Comparison of ENCODE assay signal across 11 cellular contexts in the genomic region with DNA sequence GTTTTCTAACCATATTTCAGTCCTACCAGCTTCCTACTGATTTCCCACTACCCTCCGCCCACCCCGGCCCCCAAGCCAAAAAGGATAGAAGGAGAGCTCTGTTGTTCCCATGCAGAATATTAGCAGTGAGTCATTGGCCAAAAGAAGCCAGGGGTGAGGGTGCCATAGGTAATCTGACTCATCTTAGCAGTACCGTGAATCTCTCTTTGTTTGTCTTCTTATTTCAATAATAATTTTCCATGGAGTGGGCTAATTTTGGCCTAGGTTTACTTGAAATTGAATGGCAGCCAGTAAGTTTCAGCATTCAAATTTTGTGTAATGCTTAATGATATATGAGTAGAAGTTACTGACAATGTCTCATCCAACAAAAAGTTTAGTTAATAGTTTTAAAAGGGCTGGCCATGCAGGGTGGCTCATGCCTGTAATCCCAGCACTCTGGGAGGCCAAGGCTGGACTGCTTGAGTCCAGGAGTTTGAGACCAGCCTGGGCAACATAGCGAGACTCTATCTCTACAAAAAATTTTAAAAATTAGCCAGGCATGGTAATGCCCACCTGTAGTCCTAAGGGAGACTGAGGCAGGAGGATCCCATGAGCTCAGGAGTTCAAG.
A peak's percentile ranks its signal among the peaks of the same experiment; 100 is the strongest.
DNase-seq lines count a peak whose midpoint lies in the region; ATAC-seq and TF ChIP-seq lines count a peak whose summit lies in the region.
"Had no signal": no experiment of that assay in that cellular context is flagged by ENCODE, and none has a peak within 500 bp of the region (broad histone marks: within the 10 kb centered on the region; RNA-seq: fewer than 3 reads in every experiment).

No MANE protein-coding gene starts in this region.

- H3K4me3 Mint-ChIP-seq in progenitor cell of endocrine pancreas (ENCODE audit: low read depth) = no peak overlapping the region
- H3K4me3 Mint-ChIP-seq: activated naive CD4-positive, alpha-beta T cell treated with anti-CD3 and anti-CD28 coated beads, Interleukin-2, amount 50 U/mL, for 24 hours had no signal

- DNase-seq in HCEC 1CT = peak; percentile 68
- no peak for DNase-seq in RWPE2 (ENCODE audit: low spot score)
- DNase-seq in fibroblast of gingiva (ENCODE audit: low read depth) = peak; percentile 76
- DNase-seq in renal cortical epithelial cell (ENCODE audit: low read depth) = peak; percentile 61
- DNase-seq in progenitor cell of endocrine pancreas (ENCODE audit: low spot score, unreplicated experiment) = no peak
- no peak for DNase-seq in substantia nigra (lab: John Stamatoyannopoulos, UW)
- DNase-seq: NCI-H1930, OCI-M1 had no signal

- peaks cover 5% of the 10 kb centered on the region for H3K36me3 Mint-ChIP-seq in progenitor cell of endocrine pancreas (ENCODE audit: insufficient read depth)

- ATAC-seq in RWPE2 (ENCODE audit: low read depth) (peak; percentile 92), HG03342 (IDR thresholded peaks at IDR 0.05; ENCODE audit: unreplicated experiment) (no peak), HG03460 (IDR thresholded peaks at IDR 0.05; ENCODE audit: unreplicated experiment) (no peak)

- H3K36me3 ChIP-seq in RWPE2 (ENCODE audit: low read depth) = peaks cover 34% of the 10 kb centered on the region

- peaks cover 34% of the 10 kb centered on the region for H3K4me1 ChIP-seq in RWPE2 (ENCODE audit: insufficient read depth, poor library complexity, severe bottlenecking)

- no peaks in the 10 kb centered on the region for H3K27me3 ChIP-seq in RWPE2 (ENCODE audit: insufficient read depth, poor library complexity, severe bottlenecking)

- TF ChIP-seq CTCF in RWPE2 (IDR thresholded peaks at IDR 0.05; ENCODE audit: poor library complexity, severe bottlenecking) (no peak), progenitor cell of endocrine pancreas (IDR thresholded peaks at IDR 0.05; ENCODE audit: unreplicated experiment) (no peak)

- H3K27me3 Mint-ChIP-seq in progenitor cell of endocrine pancreas = no peaks in the 10 kb centered on the region
- H3K27me3 Mint-ChIP-seq: activated naive CD4-positive, alpha-beta T cell treated with anti-CD3 and anti-CD28 coated beads, Interleukin-2, amount 50 U/mL, for 24 hours had no signal

- H3K27ac ChIP-seq in RWPE2 (ENCODE audit: poor library complexity, severe bottlenecking) = peak overlapping the region; percentile 62
- H3K27ac ChIP-seq in substantia nigra (ENCODE audit: low read depth, low read length, poor library complexity, severe bottlenecking) = no peak overlapping the region

- H3K4me1 Mint-ChIP-seq in progenitor cell of endocrine pancreas (ENCODE audit: low read depth) = peaks cover 3% of the 10 kb centered on the region
- H3K4me1 Mint-ChIP-seq: activated naive CD4-positive, alpha-beta T cell treated with anti-CD3 and anti-CD28 coated beads, Interleukin-2, amount 50 U/mL, for 24 hours had no signal

- H3K4me3 ChIP-seq in RWPE2 (ENCODE audit: severe bottlenecking) = no peak overlapping the region

- H3K9me3 Mint-ChIP-seq in progenitor cell of endocrine pancreas (ENCODE audit: low read depth) = no peaks in the 10 kb centered on the region
- H3K9me3 Mint-ChIP-seq: activated naive CD4-positive, alpha-beta T cell treated with anti-CD3 and anti-CD28 coated beads, Interleukin-2, amount 50 U/mL, for 24 hours had no signal

- H3K9me3 ChIP-seq in RWPE2 (ENCODE audit: severe bottlenecking) = no peaks in the 10 kb centered on the region

- H3K27ac Mint-ChIP-seq in progenitor cell of endocrine pancreas = no peak overlapping the region
- H3K27ac Mint-ChIP-seq: activated naive CD4-positive, alpha-beta T cell treated with anti-CD3 and anti-CD28 coated beads, Interleukin-2, amount 50 U/mL, for 24 hours had no signal

Comparison
In these comparisons a context has a peak if more than half of its experiments do, and no peak if none do; other contexts are left out.
1. DNase-seq: peak in HCEC 1CT (single experiment), fibroblast of gingiva (single experiment) and renal cortical epithelial cell (single experiment); none in RWPE2 (single experiment), progenitor cell of endocrine pancreas (single experiment) and substantia nigra (0 of 49).